Comparison of ENCODE assay signal across 9 cellular contexts in the genomic region with DNA sequence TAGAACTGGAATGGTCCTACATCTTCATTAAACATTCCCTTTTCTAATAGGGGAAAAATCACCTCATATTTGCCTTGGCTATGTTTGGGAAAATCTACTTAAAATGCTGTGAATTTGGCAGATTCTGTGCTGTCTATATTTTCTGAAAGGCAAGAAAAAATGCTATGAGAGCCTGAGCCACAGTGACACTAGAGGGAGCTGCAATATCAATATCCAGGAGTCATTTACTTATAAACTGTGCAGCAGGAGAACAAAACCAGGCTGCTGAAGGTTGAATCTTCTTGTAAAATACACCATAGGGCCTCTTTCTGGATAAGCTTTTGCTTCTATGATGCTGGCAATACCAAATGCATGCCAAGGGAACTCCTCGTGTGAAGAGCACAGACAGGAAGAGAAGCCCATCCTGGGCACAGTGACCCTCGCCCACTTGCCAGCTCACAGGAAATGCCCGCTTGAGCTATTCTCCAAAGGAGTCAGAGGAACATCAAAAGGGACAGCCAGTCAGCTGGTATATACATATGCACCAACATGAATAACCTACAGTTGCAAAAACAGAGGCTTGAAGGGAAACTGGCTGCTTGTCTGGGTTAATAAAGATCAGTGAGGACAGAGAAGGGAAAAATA. TPM values are rescaled to one million over a fixed set of nuclear protein-coding genes. Genes with fewer than 3 reads are reported as not detected.
DNase-seq lines count a peak whose midpoint lies in the region; ATAC-seq and TF ChIP-seq lines count a peak whose summit lies in the region.
"Had no signal": no experiment of that assay in that cellular context is flagged by ENCODE, and none has a peak within 500 bp of the region (broad histone marks: within the 10 kb centered on the region; RNA-seq: fewer than 3 reads in every experiment).

No MANE protein-coding gene starts in this region.

- no peaks in the 10 kb centered on the region for H3K9me3 ChIP-seq in testis

- intact Hi-C loops in testis (cut with DNase I; ENCODE audit: low total_unique reads) = loop anchor here (10.0 kb wide), 1 partner anchor 426 kb away; no protein-coding TSS in a partner anchor

- TF ChIP-seq POLR2A in testis (IDR thresholded peaks at IDR 0.05) = no peak

- H3K27ac Mint-ChIP-seq in central memory CD8-positive, alpha-beta T cell (ENCODE audit: low read depth) = no peak overlapping the region
- H3K27ac Mint-ChIP-seq: activated naive CD8-positive, alpha-beta T cell had no signal

- H3K4me1 ChIP-seq in testis = no peaks in the 10 kb centered on the region

- ATAC-seq in central memory CD8-positive, alpha-beta T cell (replicated peaks; ENCODE audit: extremely low read depth, poor library complexity, severe bottlenecking) = peak; percentile 28
- no peak for ATAC-seq in GM19035 (IDR thresholded peaks at IDR 0.05; ENCODE audit: unreplicated experiment)

- TF ChIP-seq CTCF in testis (IDR thresholded peaks at IDR 0.05) = peak; percentile 51 to 68 (median 64)

- H3K4me3 ChIP-seq in testis = no peak overlapping the region

- H3K4me1 Mint-ChIP-seq in central memory CD8-positive, alpha-beta T cell = peaks cover 4% of the 10 kb centered on the region

- H3K27me3 ChIP-seq in testis = no peaks in the 10 kb centered on the region

- H3K27ac ChIP-seq in testis = no peak overlapping the region

- H3K9me3 Mint-ChIP-seq in central memory CD8-positive, alpha-beta T cell = no peaks in the 10 kb centered on the region

- H3K36me3 ChIP-seq in testis (ENCODE audit: low read depth, missing control alignments) = no peaks in the 10 kb centered on the region

- H3K4me3 Mint-ChIP-seq in central memory CD8-positive, alpha-beta T cell = no peak overlapping the region
- H3K4me3 Mint-ChIP-seq: activated naive CD8-positive, alpha-beta T cell had no signal

- peaks cover 5% of the 10 kb centered on the region for H3K36me3 Mint-ChIP-seq in central memory CD8-positive, alpha-beta T cell (ENCODE audit: insufficient read depth)

- DNase-seq in NCI-H2107 treated with DMSO at 0.1 percent for 48 hours (lab: John Stamatoyannopoulos, UW; ENCODE audit: unreplicated experiment) (peak; percentile 66), NCI-H2107 (lab: John Stamatoyannopoulos, UW) (no peak), LHCN-M2 (ENCODE audit: low read depth) (peak; percentile 76), SHP77 (lab: John Stamatoyannopoulos, UW) (peak; percentile 20 to 51), kidney tubule cell (ENCODE audit: low spot score) (peak; percentile 65), testis (peak; percentile 67)
- peak in 1 of 2 donors; percentile 23 for DNase-seq in central memory CD8-positive, alpha-beta T cell (ENCODE audit: low spot score in 2 of 2)

- 62 to 63% methylated on average over 3 of the region's 3 CpGs for WGBS in testis, 2 donors

- H3K27me3 Mint-ChIP-seq in central memory CD8-positive, alpha-beta T cell = no peaks in the 10 kb centered on the region
- H3K27me3 Mint-ChIP-seq: activated naive CD8-positive, alpha-beta T cell had no signal

RNA-seq across cellular contexts. Expression of gene TSPAN3, which starts 48.0 kb away (rescaled TPM):
- total RNA-seq in LHCN-M2 (2014; rRNA removed) = 355 and 417 TPM in 2 replicates
- 146 TPM for polyA plus RNA-seq in LHCN-M2 (2012)
- 100 to 1,000 TPM; 223 to 226 TPM for total RNA-seq in testis
- 197 TPM for polyA plus RNA-seq in testis (ENCODE audit: insufficient read depth, low read depth, low replicate concordance)
